In the genomic region with DNA sequence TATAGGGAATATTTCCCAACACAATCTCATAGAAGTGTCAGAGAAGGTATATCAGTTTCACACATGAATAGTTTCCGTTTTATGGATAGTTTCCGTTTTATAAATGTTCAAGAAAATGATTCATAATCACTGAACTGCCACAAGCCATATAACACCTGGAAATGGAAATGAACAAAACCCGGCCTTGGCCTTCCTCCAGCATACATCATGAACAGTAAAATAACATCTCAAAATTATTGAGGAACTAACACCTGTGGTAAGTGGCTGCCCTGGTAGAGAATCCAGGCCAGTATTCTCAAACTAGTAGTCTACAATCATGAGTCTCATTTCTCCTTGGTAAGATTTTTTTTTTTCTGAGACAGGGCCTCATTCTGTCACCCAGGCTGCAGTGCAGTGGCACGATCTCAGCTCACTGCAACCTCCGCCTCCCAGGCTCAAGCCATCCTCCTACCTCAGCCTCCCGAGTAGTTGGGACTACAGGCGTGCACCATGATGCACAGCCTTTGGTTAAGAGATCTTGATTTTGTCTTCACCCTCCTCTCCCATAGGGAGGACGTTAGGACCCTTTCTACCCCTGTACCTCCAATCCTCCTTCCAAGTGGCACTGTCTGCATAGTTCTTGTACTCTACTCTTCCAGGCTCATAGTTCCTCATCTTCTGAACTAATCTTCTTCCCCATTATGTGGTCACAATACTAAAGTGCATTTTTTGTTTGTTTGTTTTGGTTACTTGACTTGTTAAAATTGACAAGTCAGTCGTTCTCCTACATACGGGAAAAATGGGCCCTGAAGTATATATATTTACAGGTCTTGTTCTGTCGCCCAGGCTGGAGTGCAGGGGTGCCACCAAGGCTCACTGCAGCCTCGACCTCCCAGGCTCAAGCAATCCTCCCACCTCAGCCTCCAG, we compare ENCODE assay signal across 8 cellular contexts. TPM values are rescaled to one million over a fixed set of nuclear protein-coding genes. Genes with fewer than 3 reads are reported as not detected.
DNase-seq lines count a peak whose midpoint lies in the region; ATAC-seq, FAIRE-seq and TF ChIP-seq lines count a peak whose summit lies in the region.

No MANE protein-coding gene starts in this region.

- H3K36me3 Mint-ChIP-seq in activated CD4-positive, alpha-beta memory T cell treated with anti-CD3 and anti-CD28 coated beads for 36 hours: no peaks in the 10 kb centered on the region
- H3K36me3 Mint-ChIP-seq in stimulated activated effector memory CD8-positive, alpha-beta T cell treated with anti-CD3 and anti-CD28 coated beads, Interleukin-12 subunit alpha, Interleukin-12 subunit beta, amount 100 ng/mL, for 72 hours: peaks cover 13% of the 10 kb centered on the region

- no peak for FAIRE-seq in keratinocyte (lab: Jason Lieb, UNC)
- no peak for FAIRE-seq in H54 (lab: Jason Lieb, UNC)

- H2AFZ ChIP-seq in keratinocyte (ENCODE audit: control insufficient read depth, low read length): peak overlapping the region; percentile 13

- peak overlapping the region; percentile 78 for H3K4me3 Mint-ChIP-seq in activated CD4-positive, alpha-beta memory T cell treated with anti-CD3 and anti-CD28 coated beads for 36 hours
- H3K4me3 Mint-ChIP-seq in stimulated activated effector memory CD8-positive, alpha-beta T cell treated with anti-CD3 and anti-CD28 coated beads, Interleukin-12 subunit alpha, Interleukin-12 subunit beta, amount 100 ng/mL, for 72 hours: peak overlapping the region; percentile 64

- no peaks in the 10 kb centered on the region for H3K9me3 Mint-ChIP-seq in activated CD4-positive, alpha-beta memory T cell treated with anti-CD3 and anti-CD28 coated beads for 36 hours
- no peaks in the 10 kb centered on the region for H3K9me3 Mint-ChIP-seq in stimulated activated effector memory CD8-positive, alpha-beta T cell treated with anti-CD3 and anti-CD28 coated beads, Interleukin-12 subunit alpha, Interleukin-12 subunit beta, amount 100 ng/mL, for 72 hours

- H3K36me3 ChIP-seq in H7 (replicated peaks; ENCODE audit: control insufficient read depth, insufficient read depth, low read length) (no peaks in the 10 kb centered on the region), keratinocyte (ENCODE audit: control insufficient read depth in 2 of 2, extremely low read depth in 1 of 2, insufficient read depth in 2 of 2, low read length in 2 of 2) (no peaks in the 10 kb centered on the region)

- TF ChIP-seq CTCF in AG09309 (IDR thresholded peaks at IDR 0.05; ENCODE audit: control insufficient read depth, insufficient read depth, low read depth, low read length, missing control alignments) (no peak), keratinocyte (optimal IDR thresholded peaks at IDR 0.05 in 1 of 3, IDR thresholded peaks at IDR 0.05 in 1 of 3, conservative IDR thresholded peaks at IDR 0.05 in 1 of 3; ENCODE audit: extremely low read depth in 1 of 3, insufficient read depth in 2 of 3, low read length in 3 of 3) (no peak)

- dilution Hi-C loops in keratinocyte (cut with MboI; ENCODE audit: extremely low pct_ligation_motif_present, low sequenced_read_pairs): no loop called here

- peak overlapping the region; percentile 78 for H3K9ac ChIP-seq in keratinocyte (ENCODE audit: control insufficient read depth, extremely low read depth, insufficient read depth, low read length)

- no peaks in the 10 kb centered on the region for H3K27me3 ChIP-seq in H7 (ENCODE audit: control insufficient read depth, insufficient read depth, low read length)
- H3K27me3 ChIP-seq in keratinocyte (ENCODE audit: control insufficient read depth, extremely low read depth, insufficient read depth, low read length): no peaks in the 10 kb centered on the region

- peaks cover 23% of the 10 kb centered on the region for H3K4me1 Mint-ChIP-seq in activated CD4-positive, alpha-beta memory T cell treated with anti-CD3 and anti-CD28 coated beads for 36 hours (ENCODE audit: low read depth)
- peaks cover 25% of the 10 kb centered on the region for H3K4me1 Mint-ChIP-seq in stimulated activated effector memory CD8-positive, alpha-beta T cell treated with anti-CD3 and anti-CD28 coated beads, Interleukin-12 subunit alpha, Interleukin-12 subunit beta, amount 100 ng/mL, for 72 hours

- no peaks in the 10 kb centered on the region for H4K20me1 ChIP-seq in keratinocyte (ENCODE audit: control insufficient read depth, extremely low read depth, insufficient read depth, low read length)

- intact Hi-C loops in activated CD4-positive, alpha-beta memory T cell treated with anti-CD3 and anti-CD28 coated beads for 36 hours (cut with micrococcal nuclease): loop anchor here (1.0 to 5.0 kb wide), 8 partner anchors 15 to 1345 kb away; a partner anchor contains a TSS

- no peaks in the 10 kb centered on the region for H3K79me2 ChIP-seq in keratinocyte (ENCODE audit: control insufficient read depth, insufficient read depth, low read length)

- H3K9me1 ChIP-seq in keratinocyte (ENCODE audit: control insufficient read depth, extremely low read depth, insufficient read depth, low read length): no peaks in the 10 kb centered on the region

- ATAC-seq in stimulated activated effector memory CD8-positive, alpha-beta T cell treated with anti-CD3 and anti-CD28 coated beads, Interleukin-12 subunit alpha, Interleukin-12 subunit beta, amount 100 ng/mL, for 72 hours: peak; percentile 89
- ATAC-seq in HG02571 (IDR thresholded peaks at IDR 0.05; ENCODE audit: unreplicated experiment): no peak

- no peak for TF ChIP-seq POLR2A in H54 (IDR thresholded peaks at IDR 0.05; ENCODE audit: low read depth, low read length)

- H3K4me3 ChIP-seq in AG09309 (ENCODE audit: control insufficient read depth, low read depth, low read length): peak overlapping the region; percentile 53; the same call in 1 of the 2 replicates
- H3K4me3 ChIP-seq in H7 (ENCODE audit: insufficient read depth, low read depth, low read length): peak overlapping the region; percentile 72
- peak overlapping the region in 2 of 3 experiments; percentile 44 to 60 for H3K4me3 ChIP-seq in keratinocyte (ENCODE audit: control insufficient read depth in 2 of 3, extremely low read depth in 1 of 3, insufficient read depth in 2 of 3, low read depth in 1 of 3, low read length in 3 of 3)

- POLR2A ChIA-PET in activated CD4-positive, alpha-beta memory T cell treated with anti-CD3 and anti-CD28 coated beads for 36 hours (lab: Charles Lee): interaction anchor here (0.9 to 1.9 kb wide), 4 partner anchors 22 to 147 kb away, joined by 3 to 9 read pairs (median 4); no protein-coding TSS in a partner anchor

- no peaks in the 10 kb centered on the region for H3K9me3 ChIP-seq in keratinocyte (ENCODE audit: control insufficient read depth, low read depth, low read length)

- DNase-seq in AG09309 (ENCODE audit: low read depth): no peak
- DNase-seq in H7: no peak
- peak; percentile 85 for DNase-seq in activated CD4-positive, alpha-beta memory T cell treated with anti-CD3 and anti-CD28 coated beads for 36 hours
- no peak for DNase-seq in keratinocyte (ENCODE audit: low read depth, low spot score)
- peak in 1 of 2 donors; percentile 68 for DNase-seq in stimulated activated effector memory CD8-positive, alpha-beta T cell treated with anti-CD3 and anti-CD28 coated beads, Interleukin-12 subunit alpha, Interleukin-12 subunit beta, amount 100 ng/mL, for 72 hours (ENCODE audit: low spot score in 2 of 2)
- no peak for DNase-seq in H54 (ENCODE audit: insufficient read length, low spot score)
- no peak for DNase-seq in epidermal melanocyte (ENCODE audit: insufficient read length, low spot score)

- H3K27ac Mint-ChIP-seq in activated CD4-positive, alpha-beta memory T cell treated with anti-CD3 and anti-CD28 coated beads for 36 hours: peak overlapping the region; percentile 90
- H3K27ac Mint-ChIP-seq in stimulated activated effector memory CD8-positive, alpha-beta T cell treated with anti-CD3 and anti-CD28 coated beads, Interleukin-12 subunit alpha, Interleukin-12 subunit beta, amount 100 ng/mL, for 72 hours: peak overlapping the region; percentile 95

- H3K27me3 Mint-ChIP-seq in activated CD4-positive, alpha-beta memory T cell treated with anti-CD3 and anti-CD28 coated beads for 36 hours: peaks cover 5% of the 10 kb centered on the region

- peak overlapping the region; percentile 82 for H3K27ac ChIP-seq in keratinocyte (ENCODE audit: control insufficient read depth, insufficient read depth, low read length)

- H3K4me2 ChIP-seq in keratinocyte (ENCODE audit: control insufficient read depth, extremely low read depth, insufficient read depth, low read depth, low read length): peak overlapping the region; percentile 62

- H3K4me1 ChIP-seq in keratinocyte (ENCODE audit: control insufficient read depth, extremely low read depth, insufficient read depth, low read length): peaks cover 18% of the 10 kb centered on the region

- CTCF ChIA-PET in activated CD4-positive, alpha-beta memory T cell treated with anti-CD3 and anti-CD28 coated beads for 36 hours (lab: Charles Lee): interaction anchor here (1.3 to 4.5 kb wide), 3 partner anchors 22 to 59 kb away, joined by 3 to 26 read pairs (median 3); no protein-coding TSS in a partner anchor

RNA-seq across cellular contexts. Expression of a gene that starts 15.0 kb away (rescaled TPM):
- total RNA-seq in H7 (2014; rRNA removed; shearing (Covaris generic)): 5.1 and 7.9 TPM in 2 replicates
- 1 to 10 TPM; 6.4 to 8.7 TPM for total RNA-seq in activated CD4-positive, alpha-beta memory T cell treated with anti-CD3 and anti-CD28 coated beads for 36 hours
- 2.1 to 4.8 TPM (median 2.3 TPM) in 3 replicates for polyA plus RNA-seq in keratinocyte
- polyA plus RNA-seq in keratinocyte (2011; ENCODE audit: low read depth): 1.2 TPM
- polyA plus RNA-seq in keratinocyte (2011; cell fraction: cytosol; rRNA removed): 2.6 and 4.0 TPM in 2 replicates
- polyA plus RNA-seq in keratinocyte (2011; cell fraction: nucleus; rRNA removed): 1.1 and 1.7 TPM in 2 replicates
- 1.2 and 3.0 TPM in 2 replicates for polyA plus RNA-seq in keratinocyte (2012; ENCODE audit: low replicate concordance)
- polyA minus RNA-seq in keratinocyte: 0.92 to 1.9 TPM (median 1.1 TPM) in 3 replicates
- 1.5 TPM for polyA minus RNA-seq in keratinocyte (2011; cell fraction: cytosol; rRNA and poly(A)+ RNA removed)
- 0.53 and 1.6 TPM in 2 replicates for polyA minus RNA-seq in keratinocyte (2011; cell fraction: nucleus; rRNA and poly(A)+ RNA removed)
